23 cellular contexts compared by ENCODE assay signal in genomic region chr15:82890338-82891024, GRCh38.
DNase-seq lines count a peak whose midpoint lies in the region; ATAC-seq and TF ChIP-seq lines count a peak whose summit lies in the region.
"Had no signal": no experiment of that assay in that cellular context is flagged by ENCODE, and none has a peak within 500 bp of the region (broad histone marks: within the 10 kb centered on the region; RNA-seq: fewer than 3 reads in every experiment).

No MANE protein-coding gene starts in this region.

- ATAC-seq in HCT116 (0 out of 2 replicates have a peak, but pooled peaks have one; percentile 32), body of pancreas (no peak), HG02798 (IDR thresholded peaks at IDR 0.05; ENCODE audit: poor library complexity, unreplicated experiment) (no peak), GM18502 (IDR thresholded peaks at IDR 0.05; ENCODE audit: poor library complexity, unreplicated experiment) (no peak), upper lobe of right lung (no peak)
- ATAC-seq: activated T-cell treated with anti-CD3 and anti-CD28 coated beads, Interleukin-2, amount 50 U/mL, for 72 hours; lower lobe of right lung; mucosa of descending colon; sciatic nerve; stimulated activated naive CD8-positive, alpha-beta T cell treated with anti-CD3 and anti-CD28 coated beads, Interleukin-15, Interleukin-2, amounts not matched to agents 100 U/mL and 50 U/mL, for 24 hours had no signal

- H3K9me2 ChIP-seq in HCT116 (ENCODE audit: insufficient read depth), result no peaks in the 10 kb centered on the region
- no peaks in the 10 kb centered on the region for H3K9me2 ChIP-seq in SK-N-SH

- no peaks in the 10 kb centered on the region for H3K4me1 ChIP-seq in HCT116 (ENCODE audit: control insufficient read depth in 1 of 2, insufficient read depth in 2 of 2, low read length in 2 of 2)
- H3K4me1 ChIP-seq in SK-N-SH (ENCODE audit: control insufficient read depth in 1 of 2, insufficient read depth in 2 of 2, low read depth in 1 of 2, low read length in 1 of 2), result peaks cover 0 to 18% of the 10 kb centered on the region in 2 experiments; a peak in 2 of 4 replicates
- peaks cover 25% of the 10 kb centered on the region for H3K4me1 ChIP-seq in body of pancreas
- no peaks in the 10 kb centered on the region for H3K4me1 ChIP-seq in upper lobe of right lung
- H3K4me1 ChIP-seq: lower lobe of right lung, parathyroid adenoma had no signal

- POLR2A ChIA-PET in HCT116 (lab: Charles Lee), result no interaction called here
- POLR2A ChIA-PET in SK-N-SH (lab: Yijun Ruan, JAX), result no interaction called here

- H3K4me2 ChIP-seq in HCT116 (ENCODE audit: low read length), result no peak overlapping the region
- no peak overlapping the region for H3K4me2 ChIP-seq in SK-N-SH

- H3K36me3 Mint-ChIP-seq in nephron progenitor cell (ENCODE audit: low read depth), result peaks cover 14% of the 10 kb centered on the region

- no TSS peak for BruUV-seq in HCT116 (replicated peaks; lab: Mats Ljungman, UMichigan)

- TF ChIP-seq POLR2A in HCT116 (IDR thresholded peaks at IDR 0.05; ENCODE audit: borderline replicate concordance, extremely low read depth, insufficient read depth, insufficient read length) (no peak), body of pancreas (IDR thresholded peaks at IDR 0.05) (no peak)

- H3K9me3 ChIP-seq in HCT116 (ENCODE audit: control insufficient read depth in 1 of 2, insufficient read depth in 1 of 2, low read depth in 1 of 2, low read length in 2 of 2) (no peaks in the 10 kb centered on the region), SK-N-SH (no peaks in the 10 kb centered on the region), body of pancreas (no peaks in the 10 kb centered on the region), upper lobe of right lung (no peaks in the 10 kb centered on the region)
- H3K9me3 ChIP-seq: lower lobe of right lung, mucosa of descending colon, thyroid gland had no signal

- H4K20me1 ChIP-seq in HCT116 (ENCODE audit: insufficient read depth) (no peaks in the 10 kb centered on the region), SK-N-SH (ENCODE audit: insufficient read depth) (no peaks in the 10 kb centered on the region)

- no peak for TF ChIP-seq EP300 in SK-N-SH (IDR thresholded peaks at IDR 0.05; ENCODE audit: borderline replicate concordance in 1 of 2, low read depth in 1 of 2, low read length in 1 of 2)

- WGBS in SK-N-SH (ENCODE audit: low lambda C conversion rate), result 42% methylated on average over 9 of the region's 9 CpGs
- WGBS in body of pancreas, 2 donors, result 41 to 46% methylated on average over 8 to 9 of the region's 9 CpGs

- intact Hi-C loops in HCT116 (cut with micrococcal nuclease) (no loop called here), body of pancreas (cut with DNase I) (no loop called here), upper lobe of right lung (cut with DNase I) (no loop called here)

- H3K27ac Mint-ChIP-seq in nephron progenitor cell, result peak overlapping the region; percentile 23
- H3K27ac Mint-ChIP-seq: activated T-cell treated with anti-CD3 and anti-CD28 coated beads, Interleukin-2, amount 50 U/mL, for 72 hours had no signal

- H3K9me3 Mint-ChIP-seq in nephron progenitor cell, result peaks cover 9% of the 10 kb centered on the region
- H3K9me3 Mint-ChIP-seq: activated T-cell treated with anti-CD3 and anti-CD28 coated beads, Interleukin-2, amount 50 U/mL, for 72 hours had no signal

- H3K27ac ChIP-seq in HCT116 (ENCODE audit: low read depth, low read length), result no peak overlapping the region
- H3K27ac ChIP-seq in SK-N-SH (ENCODE audit: low read depth in 2 of 2, low read length in 1 of 2), result no peak overlapping the region
- H3K27ac ChIP-seq in body of pancreas, result peak overlapping the region in 3 of 4 donors; percentile 49 to 70 (median 56)
- H3K27ac ChIP-seq in upper lobe of right lung, result no peak overlapping the region
- H3K27ac ChIP-seq: lower lobe of right lung, parathyroid adenoma had no signal

- H3K9ac ChIP-seq in HCT116 (ENCODE audit: low read length) (no peak overlapping the region), SK-N-SH (no peak overlapping the region)
- H3K9ac ChIP-seq: parathyroid adenoma had no signal

- H3K79me2 ChIP-seq in HCT116 (ENCODE audit: insufficient read depth, low read length) (no peaks in the 10 kb centered on the region), SK-N-SH (ENCODE audit: insufficient read depth) (no peaks in the 10 kb centered on the region)
- H3K79me2 ChIP-seq: parathyroid adenoma had no signal

- H3K4me1 Mint-ChIP-seq in nephron progenitor cell, result peaks cover 15% of the 10 kb centered on the region

- DNase-seq in HCT116 (ENCODE audit: low read depth, low spot score) (no peak), SK-N-SH (peak; percentile 62), body of pancreas (no peak), nephron progenitor cell (no peak), GF-D8 (lab: John Stamatoyannopoulos, UW) (no peak), upper lobe of right lung (no peak)
- DNase-seq: activated CD4-positive, CD25-positive, alpha-beta regulatory T cell treated with anti-CD3 and anti-CD28 coated beads, Interleukin-2, amount 50 U/mL, for 72 hours; activated naive CD4-positive, alpha-beta T cell treated with Interleukin-2 at 50 U/mL for 16 hours; activated T-cell treated with anti-CD3 and anti-CD28 coated beads, Interleukin-2, amount 50 U/mL, for 72 hours; amniotic stem cell; dermis blood vessel endothelial cell; EL; lower lobe of right lung; MM.1S; mucosa of descending colon; stimulated activated CD4-positive, alpha-beta T cell treated with anti-CD3 and anti-CD28 coated beads, Interleukin-15, amount 100 ng/mL, for 24 hours; stimulated activated naive CD8-positive, alpha-beta T cell treated with anti-CD3 and anti-CD28 coated beads, Interleukin-15, Interleukin-2, amounts not matched to agents 100 U/mL and 50 U/mL, for 24 hours; T1000; thyroid gland had no signal

- H3K27me3 ChIP-seq in HCT116 (ENCODE audit: insufficient read depth, low read length) (no peaks in the 10 kb centered on the region), SK-N-SH (ENCODE audit: insufficient read depth) (no peaks in the 10 kb centered on the region), body of pancreas (no peaks in the 10 kb centered on the region), upper lobe of right lung (no peaks in the 10 kb centered on the region)
- H3K27me3 ChIP-seq: thyroid gland had no signal

- RAD21 ChIA-PET in HCT116 (lab: Charles Lee; ENCODE audit: low non-redundant PET in 1 of 2, low total read pairs in 2 of 2, uncharacterized antibody in 2 of 2, unreplicated experiment in 2 of 2), result no interaction called here

- H3F3A ChIP-seq in SK-N-SH (replicated peaks; ENCODE audit: insufficient read depth), result no peaks in the 10 kb centered on the region

- no peak overlapping the region for H3K4me3 ChIP-seq in HCT116 (replicated peaks in 1 of 2; ENCODE audit: low read depth in 1 of 2, low read length in 2 of 2)
- H3K4me3 ChIP-seq in SK-N-SH (ENCODE audit: low read depth in 2 of 2, low read length in 1 of 2), result no peak overlapping the region
- H3K4me3 ChIP-seq in body of pancreas, result no peak overlapping the region
- no peak overlapping the region for H3K4me3 ChIP-seq in upper lobe of right lung
- H3K4me3 ChIP-seq: lower lobe of right lung, mucosa of descending colon, thyroid gland had no signal

- TF ChIP-seq CTCF in HCT116 (IDR thresholded peaks at IDR 0.05 in 2 of 3, conservative IDR thresholded peaks at IDR 0.05 in 1 of 3; ENCODE audit: borderline replicate concordance in 1 of 3, insufficient read depth in 1 of 3, low read depth in 2 of 3, low read length in 2 of 3) (no peak), SK-N-SH (IDR thresholded peaks at IDR 0.05) (no peak), body of pancreas (IDR thresholded peaks at IDR 0.05) (no peak), nephron progenitor cell (IDR thresholded peaks at IDR 0.05) (no peak), upper lobe of right lung (IDR thresholded peaks at IDR 0.05) (no peak)

- no peaks in the 10 kb centered on the region for H3K36me3 ChIP-seq in HCT116 (ENCODE audit: control insufficient read depth in 1 of 2, insufficient read depth in 2 of 2, low read length in 2 of 2)
- H3K36me3 ChIP-seq in SK-N-SH (replicated peaks in 1 of 2; ENCODE audit: control insufficient read depth in 1 of 2, insufficient read depth in 2 of 2, low read length in 1 of 2), result no peaks in the 10 kb centered on the region
- H3K36me3 ChIP-seq in body of pancreas (replicated peaks in 1 of 2; ENCODE audit: insufficient read depth in 1 of 2, low read depth in 2 of 2), result peaks cover 0 to 12% of the 10 kb centered on the region in 2 donors
- H3K36me3 ChIP-seq in upper lobe of right lung, result no peaks in the 10 kb centered on the region
- H3K36me3 ChIP-seq: lower lobe of right lung, thyroid gland had no signal

- CTCF ChIA-PET in HCT116 (lab: Charles Lee) (no interaction called here), SK-N-SH (lab: Yijun Ruan, JAX) (interaction anchor here (1.0 to 2.5 kb wide), 2 partner anchors 9 to 106 kb away, joined by 3 to 8 read pairs; no protein-coding TSS in a partner anchor)

- H3K27me3 Mint-ChIP-seq in nephron progenitor cell (ENCODE audit: low read depth, poor library complexity), result peaks cover 3% of the 10 kb centered on the region

- H3K4me3 Mint-ChIP-seq in nephron progenitor cell, result no peak overlapping the region
- H3K4me3 Mint-ChIP-seq: activated T-cell treated with anti-CD3 and anti-CD28 coated beads, Interleukin-2, amount 50 U/mL, for 72 hours had no signal

- no peak for TF ChIP-seq RAD21 in HCT116 (IDR thresholded peaks at IDR 0.05; ENCODE audit: low read depth)
- 0 out of 2 replicates have a peak, but pooled peaks have one; percentile 5 for TF ChIP-seq RAD21 in SK-N-SH (IDR thresholded peaks at IDR 0.05; ENCODE audit: low read length)

- H2AFZ ChIP-seq in HCT116 (ENCODE audit: low read depth, low read length, poor library complexity, severe bottlenecking) (no peak overlapping the region), SK-N-SH (ENCODE audit: low read depth) (no peak overlapping the region)

TF ChIP-seq in HCT116, 20 proteins besides CTCF, POLR2A, EP300 and RAD21 (continues in another document):
- no peak for TF ChIP-seq MAX (IDR thresholded peaks at IDR 0.05)
- no peak for TF ChIP-seq EZH2phosphoT487 (IDR thresholded peaks at IDR 0.05; ENCODE audit: borderline replicate concordance)
- no peak for TF ChIP-seq ELF1 (IDR thresholded peaks at IDR 0.05; ENCODE audit: borderline replicate concordance, low read depth)
- TF ChIP-seq SP1 (IDR thresholded peaks at IDR 0.05; ENCODE audit: low read depth), result no peak
- no peak for TF ChIP-seq CEBPB (IDR thresholded peaks at IDR 0.05; ENCODE audit: low read depth)

TF ChIP-seq in SK-N-SH, 30 proteins besides CTCF, POLR2A, EP300 and RAD21:
- TF ChIP-seq NFIC (IDR thresholded peaks at IDR 0.05; ENCODE audit: borderline replicate concordance) (no peak), RCOR1 (IDR thresholded peaks at IDR 0.05; ENCODE audit: low read length) (peak; percentile 10; the same call in 1 of the 2 replicates)

Comparison
In these comparisons a context has a peak if more than half of its experiments do, and no peak if none do; other contexts are left out.
1. H3K27ac ChIP-seq: peak in body of pancreas (3 of 4); none in HCT116 (single experiment), SK-N-SH (0 of 2) and upper lobe of right lung (single experiment).
2. Of the 11 proteins assayed by ChIP-seq in both SK-N-SH and HCT116: peak only in SK-N-SH: RAD21; only in HCT116: none; in both: none; in neither: 10.